In the genomic region with DNA sequence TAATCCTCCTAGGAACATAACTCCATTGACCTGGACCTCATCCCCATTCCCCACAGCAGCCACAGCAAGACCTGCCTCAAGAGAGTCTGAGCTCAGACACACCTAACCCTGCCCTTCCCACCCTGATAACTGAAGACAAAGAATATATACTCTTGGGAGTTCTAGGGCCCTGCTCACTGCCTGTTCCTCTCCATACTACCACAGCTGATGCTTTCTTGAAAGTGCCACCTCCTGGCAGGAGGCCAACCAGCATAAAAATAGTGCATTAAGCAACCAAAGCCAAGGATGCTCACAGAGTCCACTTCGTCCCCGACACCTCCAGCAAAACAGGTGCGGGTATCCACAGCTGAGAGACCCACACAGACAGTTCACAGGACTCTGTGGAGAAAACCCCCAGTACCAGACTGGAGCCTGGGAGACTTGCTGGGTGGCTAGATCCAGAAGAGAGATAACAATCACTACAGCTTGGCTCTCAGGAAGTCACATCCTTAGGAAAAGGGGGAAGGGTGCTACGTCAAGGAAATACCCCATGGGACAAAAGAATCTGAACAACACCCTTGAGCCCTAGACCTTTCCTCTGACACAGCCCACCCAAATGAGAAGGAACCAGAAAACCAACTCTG, we compare ENCODE assay signal across 18 cellular contexts.
"Had no signal": no experiment of that assay in that cellular context is flagged by ENCODE, and none has a peak within 500 bp of the region (broad histone marks: within the 10 kb centered on the region; RNA-seq: fewer than 3 reads in every experiment).

No MANE protein-coding gene starts in this region.

- H3K27ac ChIP-seq: body of pancreas, dorsolateral prefrontal cortex, lower lobe of right lung, skin epidermis, transverse colon, uterus had no signal

- DNase-seq: activated CD4-positive, alpha-beta T cell treated with anti-CD3 and anti-CD28 coated beads, Interleukin-2, amount 10 ng/mL, durations not matched to agents 24 days and 14 days; activated CD8-positive, alpha-beta T cell treated with anti-CD3 and anti-CD28 coated beads for 36 hours; activated naive CD4-positive, alpha-beta T cell treated with anti-CD3 and anti-CD28 coated beads for 36 hours; activated T-cell treated with anti-CD3 and anti-CD28 coated beads, Interleukin-2, amount 50 U/mL, for 4 hours; caudate nucleus; foreskin melanocyte; head of caudate nucleus; immature natural killer cell; lower lobe of right lung; occipital lobe; transverse colon; uterus had no signal

- H3K4me3 Mint-ChIP-seq: activated CD4-positive, alpha-beta T cell treated with anti-CD3 and anti-CD28 coated beads, Interleukin-2, amount 10 ng/mL, durations not matched to agents 24 days and 14 days; activated CD8-positive, alpha-beta T cell treated with anti-CD3 and anti-CD28 coated beads for 36 hours; activated naive CD4-positive, alpha-beta T cell treated with anti-CD3 and anti-CD28 coated beads for 36 hours; activated T-cell treated with anti-CD3 and anti-CD28 coated beads, Interleukin-2, amount 50 U/mL, for 4 hours; immature natural killer cell; mesothelial cell of epicardium; stimulated activated naive CD8-positive, alpha-beta T cell treated with anti-CD3 and anti-CD28 coated beads, Interleukin-15, Interleukin-2, amounts not matched to agents 100 ng/mL and 50 ng/mL, for 24 hours; T-helper 1 cell treated with Interleukin-12 subunit alpha and Interleukin-12 subunit beta and Interleukin-4 antibody, amounts not matched to agents 30 μg/mL and 1 μg/mL, for 36 hours had no signal

- ATAC-seq: activated CD8-positive, alpha-beta T cell treated with anti-CD3 and anti-CD28 coated beads for 36 hours; activated T-cell treated with anti-CD3 and anti-CD28 coated beads, Interleukin-2, amount 50 U/mL, for 4 hours; body of pancreas; lower lobe of right lung had no signal

- H3K27me3 ChIP-seq: body of pancreas, dorsolateral prefrontal cortex, transverse colon, uterus had no signal

- H3K4me1 ChIP-seq: body of pancreas, lower lobe of right lung, transverse colon, uterus had no signal

- H3K27me3 Mint-ChIP-seq: activated CD4-positive, alpha-beta T cell treated with anti-CD3 and anti-CD28 coated beads, Interleukin-2, amount 10 ng/mL, durations not matched to agents 24 days and 14 days; activated CD8-positive, alpha-beta T cell treated with anti-CD3 and anti-CD28 coated beads for 36 hours; stimulated activated naive CD8-positive, alpha-beta T cell treated with anti-CD3 and anti-CD28 coated beads, Interleukin-15, Interleukin-2, amounts not matched to agents 100 ng/mL and 50 ng/mL, for 24 hours had no signal

- H3K27ac Mint-ChIP-seq: activated CD4-positive, alpha-beta T cell treated with anti-CD3 and anti-CD28 coated beads, Interleukin-2, amount 10 ng/mL, durations not matched to agents 24 days and 14 days; activated CD8-positive, alpha-beta T cell treated with anti-CD3 and anti-CD28 coated beads for 36 hours; activated naive CD4-positive, alpha-beta T cell treated with anti-CD3 and anti-CD28 coated beads for 36 hours; immature natural killer cell; mesothelial cell of epicardium; stimulated activated naive CD8-positive, alpha-beta T cell treated with anti-CD3 and anti-CD28 coated beads, Interleukin-15, Interleukin-2, amounts not matched to agents 100 ng/mL and 50 ng/mL, for 24 hours; T-helper 1 cell treated with Interleukin-12 subunit alpha and Interleukin-12 subunit beta and Interleukin-4 antibody, amounts not matched to agents 30 μg/mL and 1 μg/mL, for 36 hours had no signal

- H3K4me1 Mint-ChIP-seq: activated CD4-positive, alpha-beta T cell treated with anti-CD3 and anti-CD28 coated beads, Interleukin-2, amount 10 ng/mL, durations not matched to agents 24 days and 14 days; mesothelial cell of epicardium had no signal

- H3K36me3 ChIP-seq: uterus had no signal

- H3K4me3 ChIP-seq: body of pancreas, dorsolateral prefrontal cortex, lower lobe of right lung, skin epidermis, transverse colon, uterus had no signal

- H3K9me3 Mint-ChIP-seq: activated CD8-positive, alpha-beta T cell treated with anti-CD3 and anti-CD28 coated beads for 36 hours; activated naive CD4-positive, alpha-beta T cell treated with anti-CD3 and anti-CD28 coated beads for 36 hours; activated T-cell treated with anti-CD3 and anti-CD28 coated beads, Interleukin-2, amount 50 U/mL, for 4 hours; immature natural killer cell; stimulated activated naive CD8-positive, alpha-beta T cell treated with anti-CD3 and anti-CD28 coated beads, Interleukin-15, Interleukin-2, amounts not matched to agents 100 ng/mL and 50 ng/mL, for 24 hours; T-helper 1 cell treated with Interleukin-12 subunit alpha and Interleukin-12 subunit beta and Interleukin-4 antibody, amounts not matched to agents 30 μg/mL and 1 μg/mL, for 36 hours had no signal

- H3K9me3 ChIP-seq: lower lobe of right lung, transverse colon, uterus had no signal
